Comparison of ENCODE assay signal across 30 cellular contexts in the genomic region with DNA sequence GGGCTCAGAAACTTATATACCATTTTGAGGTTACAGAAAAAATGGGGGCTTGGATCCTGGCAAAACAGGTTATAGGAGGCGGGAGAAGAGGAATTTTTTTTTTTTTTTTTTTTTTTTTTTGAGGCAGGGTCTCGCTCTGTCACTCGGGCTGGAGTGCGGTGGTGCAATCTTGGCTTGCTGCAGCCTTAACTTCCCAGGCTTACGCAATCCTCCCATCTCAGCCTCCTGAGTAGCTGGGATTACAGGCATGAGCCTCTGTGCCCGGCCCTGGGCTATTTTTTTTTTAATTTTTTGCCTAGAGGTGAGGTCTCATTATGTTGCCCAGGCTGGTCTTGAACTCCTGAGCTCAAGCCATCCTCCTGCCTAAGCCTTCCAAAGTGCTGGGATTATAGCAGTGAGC. TPM values are rescaled to one million over a fixed set of nuclear protein-coding genes. Genes with fewer than 3 reads are reported as not detected.
"Had no signal": no experiment of that assay in that cellular context is flagged by ENCODE, and none has a peak within 500 bp of the region (broad histone marks: within the 10 kb centered on the region; RNA-seq: fewer than 3 reads in every experiment).

No MANE protein-coding gene starts in this region.

- H3K4me3 ChIP-seq: left lung, lower lobe of right lung, pancreas, prostate gland, sigmoid colon, spleen, suprapubic skin, thoracic aorta, tibial artery, upper lobe of right lung had no signal

- H3K27me3 ChIP-seq: left lung, pancreas, sigmoid colon, spleen, suprapubic skin, tibial artery, upper lobe of right lung had no signal

- H3K36me3 ChIP-seq: left lung, lower lobe of right lung, pancreas, prostate gland, spleen, suprapubic skin, thoracic aorta, upper lobe of right lung had no signal

- H3K36me3 Mint-ChIP-seq: immature natural killer cell; naive thymus-derived CD8-positive, alpha-beta T cell; stimulated activated effector memory CD8-positive, alpha-beta T cell treated with anti-CD3 and anti-CD28 coated beads, Interleukin-12 subunit alpha, Interleukin-12 subunit beta, amount 100 ng/mL, for 72 hours had no signal

- H3K27ac ChIP-seq: left lung, lower lobe of right lung, pancreas, prostate gland, sigmoid colon, spleen, suprapubic skin, thoracic aorta, tibial artery, upper lobe of right lung had no signal

- ATAC-seq: left colon; left lung; lower lobe of right lung; naive thymus-derived CD8-positive, alpha-beta T cell; pancreas; right cardiac atrium; stimulated activated effector memory CD8-positive, alpha-beta T cell treated with anti-CD3 and anti-CD28 coated beads, Interleukin-12 subunit alpha, Interleukin-12 subunit beta, amount 100 ng/mL, for 72 hours; upper lobe of right lung had no signal

- DNase-seq: hypothalamus; immature natural killer cell; kidney; left colon; left lung; lower lobe of right lung; mammary epithelial cell; mesenchymal stem cell; naive thymus-derived CD8-positive, alpha-beta T cell; nucleus accumbens; pancreas; posterior cingulate gyrus; retina; right cardiac atrium; sigmoid colon; small intestine; spleen; stimulated activated CD4-positive, alpha-beta T cell treated with anti-CD3 and anti-CD28 coated beads, Interleukin-4, amount 100 ng/mL, for 24 hours; stimulated activated naive CD4-positive, alpha-beta T cell; tibial artery; upper lobe of right lung had no signal

- H3K4me1 Mint-ChIP-seq: immature natural killer cell; nephron; neural crest cell; stimulated activated effector memory CD8-positive, alpha-beta T cell treated with anti-CD3 and anti-CD28 coated beads, Interleukin-12 subunit alpha, Interleukin-12 subunit beta, amount 100 ng/mL, for 72 hours had no signal

- H3K4me1 ChIP-seq: left lung, lower lobe of right lung, pancreas, prostate gland, sigmoid colon, spleen, suprapubic skin, tibial artery, upper lobe of right lung had no signal

- H3K27me3 Mint-ChIP-seq: naive thymus-derived CD8-positive, alpha-beta T cell; stimulated activated naive CD8-positive, alpha-beta T cell treated with anti-CD3 and anti-CD28 coated beads, Interleukin-15, Interleukin-2, amounts not matched to agents 100 ng/mL and 50 ng/mL, for 24 hours had no signal

- H3K27ac Mint-ChIP-seq: immature natural killer cell; nephron; stimulated activated effector memory CD8-positive, alpha-beta T cell treated with anti-CD3 and anti-CD28 coated beads, Interleukin-12 subunit alpha, Interleukin-12 subunit beta, amount 100 ng/mL, for 72 hours; stimulated activated naive CD8-positive, alpha-beta T cell treated with anti-CD3 and anti-CD28 coated beads, Interleukin-15, Interleukin-2, amounts not matched to agents 100 ng/mL and 50 ng/mL, for 24 hours had no signal

- H3K9me3 ChIP-seq: left lung, lower lobe of right lung, pancreas, prostate gland, sigmoid colon, spleen, suprapubic skin, thoracic aorta, tibial artery, upper lobe of right lung had no signal

- H3K9me3 Mint-ChIP-seq: immature natural killer cell; naive thymus-derived CD8-positive, alpha-beta T cell; nephron; neural crest cell; stimulated activated effector memory CD8-positive, alpha-beta T cell treated with anti-CD3 and anti-CD28 coated beads, Interleukin-12 subunit alpha, Interleukin-12 subunit beta, amount 100 ng/mL, for 72 hours; stimulated activated naive CD8-positive, alpha-beta T cell treated with anti-CD3 and anti-CD28 coated beads, Interleukin-15, Interleukin-2, amounts not matched to agents 100 ng/mL and 50 ng/mL, for 24 hours had no signal

- H3K4me3 Mint-ChIP-seq: immature natural killer cell; naive thymus-derived CD8-positive, alpha-beta T cell; nephron; neural crest cell; stimulated activated effector memory CD8-positive, alpha-beta T cell treated with anti-CD3 and anti-CD28 coated beads, Interleukin-12 subunit alpha, Interleukin-12 subunit beta, amount 100 ng/mL, for 72 hours; stimulated activated naive CD8-positive, alpha-beta T cell treated with anti-CD3 and anti-CD28 coated beads, Interleukin-15, Interleukin-2, amounts not matched to agents 100 ng/mL and 50 ng/mL, for 24 hours had no signal

RNA-seq across cellular contexts. Expression of a gene that starts 24.7 kb away (rescaled TPM):
- total RNA-seq: neural crest cell had no signal

RNA-seq across cellular contexts. Expression of a gene that starts 43.0 kb away (rescaled TPM):
- total RNA-seq: kidney; left lung; lower lobe of right lung; mucosa of gallbladder; naive thymus-derived CD8-positive, alpha-beta T cell; neural crest cell; osteoblast; prostate gland; sigmoid colon; thoracic aorta; upper lobe of right lung had no signal
